In the genomic region with DNA sequence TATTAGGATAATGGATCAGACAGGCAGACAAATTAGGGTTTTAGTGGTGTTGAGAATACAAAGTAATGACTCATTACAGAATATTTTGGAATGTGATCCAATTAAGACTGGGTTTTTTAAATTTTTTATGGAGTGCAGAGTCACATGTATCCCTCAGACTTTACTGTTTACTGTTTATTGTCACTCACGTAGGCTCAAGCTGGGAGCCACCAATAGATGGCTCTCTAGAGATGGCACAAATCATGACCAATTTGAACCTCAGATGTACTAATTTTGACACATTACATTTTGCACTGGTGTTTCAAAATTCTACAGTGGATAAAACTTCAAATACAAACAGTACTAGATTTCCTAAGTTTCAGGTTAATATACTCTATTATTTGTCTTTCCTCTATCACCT, we compare ENCODE assay signal across 21 cellular contexts. TPM values are rescaled to one million over a fixed set of nuclear protein-coding genes. Genes with fewer than 3 reads are reported as not detected.
DNase-seq lines count a peak whose midpoint lies in the region; ATAC-seq, FAIRE-seq and TF ChIP-seq lines count a peak whose summit lies in the region.
"Had no signal": no experiment of that assay in that cellular context is flagged by ENCODE, and none has a peak within 500 bp of the region (broad histone marks: within the 10 kb centered on the region; RNA-seq: fewer than 3 reads in every experiment).

No MANE protein-coding gene starts in this region.

- no peak overlapping the region for H3K4me3 Mint-ChIP-seq in endodermal cell
- H3K4me3 Mint-ChIP-seq: CD8-positive, alpha-beta T cell had no signal

- no peak overlapping the region for H3K9ac ChIP-seq in HepG2 (ENCODE audit: insufficient read depth, low read depth, low read length)
- no peak overlapping the region for H3K9ac ChIP-seq in endodermal cell (ENCODE audit: extremely low read depth, low read length, poor library complexity, severe bottlenecking)

- intact Hi-C loops in right lobe of liver (cut with DNase I) = no loop called here
- intact Hi-C loops in HepG2 (cut with micrococcal nuclease; ENCODE audit: unreplicated experiment) = no loop called here
- intact Hi-C loops in Panc1 (cut with micrococcal nuclease; ENCODE audit: unreplicated experiment) = no loop called here

- H3K27ac ChIP-seq in right lobe of liver (no peak overlapping the region), HepG2 (ENCODE audit: extremely low read length, insufficient read depth, low read length) (no peak overlapping the region), Panc1 (ENCODE audit: low read length) (no peak overlapping the region), endodermal cell (ENCODE audit: low read depth, low read length) (no peak overlapping the region)

- H3K9me3 Mint-ChIP-seq in endodermal cell = no peaks in the 10 kb centered on the region
- H3K9me3 Mint-ChIP-seq: CD8-positive, alpha-beta T cell had no signal

- H3K4me2 ChIP-seq in HepG2 (ENCODE audit: low read depth, low read length) = no peak overlapping the region

- peak in 3 of 4 donors; percentile 17 to 29 (median 23) for TF ChIP-seq CTCF in right lobe of liver (IDR thresholded peaks at IDR 0.05)
- TF ChIP-seq CTCF in HepG2 (CRISPR knock-in tag; IDR thresholded peaks at IDR 0.05) = no peak
- peak; percentile 26; the same call in 1 of the 2 replicates for TF ChIP-seq CTCF in LNCaP clone FGC (IDR thresholded peaks at IDR 0.05; ENCODE audit: control insufficient read depth, extremely low read depth, insufficient read depth)
- TF ChIP-seq CTCF in Panc1 (IDR thresholded peaks at IDR 0.05) = peak; percentile 12; the same call in 1 of the 2 replicates
- TF ChIP-seq CTCF in endodermal cell (conservative IDR thresholded peaks at IDR 0.05) = no peak

- H3K36me3 Mint-ChIP-seq in endodermal cell (ENCODE audit: low read depth) = no peaks in the 10 kb centered on the region
- H3K36me3 Mint-ChIP-seq: CD8-positive, alpha-beta T cell had no signal

- no peak for FAIRE-seq in HepG2 (lab: Jason Lieb, UNC)
- FAIRE-seq: GM19239, K562 had no signal

- no peak overlapping the region for H3K27ac Mint-ChIP-seq in endodermal cell
- H3K27ac Mint-ChIP-seq: CD8-positive, alpha-beta T cell had no signal

- H3K4me1 ChIP-seq in right lobe of liver = no peaks in the 10 kb centered on the region
- no peaks in the 10 kb centered on the region for H3K4me1 ChIP-seq in HepG2 (ENCODE audit: insufficient read depth, low read length)
- H3K4me1 ChIP-seq in Panc1 (ENCODE audit: control insufficient read depth, insufficient read depth, low read length) = no peaks in the 10 kb centered on the region
- H3K4me1 ChIP-seq in endodermal cell (ENCODE audit: control insufficient read depth, insufficient read depth, low read length) = no peaks in the 10 kb centered on the region

- WGBS in right lobe of liver (ENCODE audit: insufficient coverage, low coverage, low lambda C conversion rate, missing lambda C conversion rate) = 14% methylated on average over 1 of the region's 1 CpG
- 0% methylated on average over 1 of the region's 1 CpG for WGBS in HepG2 (ENCODE audit: low lambda C conversion rate)
- 0 to 19% methylated on average over 1 of the region's 1 CpG for WGBS in endodermal cell (ENCODE audit: insufficient coverage in 1 of 2, insufficient read length in 1 of 2), 2 experiments

- DNase-seq in right lobe of liver (no peak), HepG2 (ENCODE audit: low spot score) (no peak), LNCaP clone FGC (ENCODE audit: low read depth) (no peak), Panc1 (ENCODE audit: low read depth, low spot score) (no peak), endodermal cell (no peak), ACHN (no peak)
- no peak for DNase-seq in activated CD4-positive, alpha-beta T cell treated with anti-CD3 and anti-CD28 coated beads for 4 hours
- DNase-seq: 8988T; CD8-positive, alpha-beta T cell; GOT3; NCI-H1048; NCI-H1436; NCI-H1930; NCI-H446; NCI-H69; OCI-M1 had no signal

- BruUV-seq in HepG2 (replicated peaks; lab: Mats Ljungman, UMichigan) = no TSS peak
- BruUV-seq in Panc1 (replicated peaks; lab: Mats Ljungman, UMichigan) = no TSS peak

- peaks cover 1% of the 10 kb centered on the region for H3K4me1 Mint-ChIP-seq in endodermal cell

- TF ChIP-seq EP300 in HepG2 (IDR thresholded peaks at IDR 0.05; ENCODE audit: low read depth in 2 of 2, low read length in 2 of 2) (no peak), HepG2 (CRISPR knock-in tag; IDR thresholded peaks at IDR 0.05; ENCODE audit: borderline replicate concordance) (no peak)

- H3K79me2 ChIP-seq in HepG2 (ENCODE audit: insufficient read depth, low read length) = no peaks in the 10 kb centered on the region

- H3K9me3 ChIP-seq in right lobe of liver = no peaks in the 10 kb centered on the region
- no peaks in the 10 kb centered on the region for H3K9me3 ChIP-seq in HepG2 (ENCODE audit: low read length)
- no peaks in the 10 kb centered on the region for H3K9me3 ChIP-seq in Panc1 (ENCODE audit: control insufficient read depth, insufficient read depth, low read depth, low read length)
- no peaks in the 10 kb centered on the region for H3K9me3 ChIP-seq in endodermal cell (ENCODE audit: control insufficient read depth, low read length)

- no peaks in the 10 kb centered on the region for H3K27me3 Mint-ChIP-seq in endodermal cell (ENCODE audit: insufficient read depth)

- in situ Hi-C loops in HepG2 (cut with HindIII; ENCODE audit: extremely low pct_ligation_motif_present, low pct_unique_long_range_greater_than_20kb) = loop anchor here (5.0 to 25.0 kb wide), 2 partner anchors 296 to 884 kb away; no protein-coding TSS in a partner anchor
- in situ Hi-C loops in Panc1 (cut with HindIII; ENCODE audit: low pct_unique_long_range_greater_than_20kb, low sequenced_read_pairs) = no loop called here
- in situ Hi-C loops in ACHN (cut with HindIII; ENCODE audit: low pct_ligation_motif_present, low pct_unique_long_range_greater_than_20kb, low sequenced_read_pairs) = no loop called here

- no peak overlapping the region for H2AFZ ChIP-seq in HepG2 (ENCODE audit: low read length)

- H3K36me3 ChIP-seq in right lobe of liver (no peaks in the 10 kb centered on the region), HepG2 (replicated peaks in 1 of 2; ENCODE audit: control insufficient read depth in 1 of 2, insufficient read depth in 2 of 2, low read length in 2 of 2) (no peaks in the 10 kb centered on the region), Panc1 (ENCODE audit: control insufficient read depth, insufficient read depth, low read length) (no peaks in the 10 kb centered on the region), endodermal cell (ENCODE audit: control insufficient read depth, insufficient read depth, low read length) (no peaks in the 10 kb centered on the region)

- POLR2A ChIA-PET in HepG2 (lab: Yijun Ruan, JAX) = no interaction called here
- POLR2A ChIA-PET in Panc1 (lab: Charles Lee) = no interaction called here

- ATAC-seq in right lobe of liver (peak in 2 of 4 donors; percentile 49 to 51), HepG2 (no peak), Panc1 (no peak), GM21423 (IDR thresholded peaks at IDR 0.05; ENCODE audit: unreplicated experiment) (no peak)
- ATAC-seq: CD8-positive, alpha-beta T cell; HCT116; K562 had no signal

- CTCF ChIA-PET in HepG2 (lab: Yijun Ruan, JAX; ENCODE audit: low intra/inter-chr PET ratio, low total read pairs) = no interaction called here
- CTCF ChIA-PET in Panc1 (lab: Charles Lee) = no interaction called here

- no peak for TF ChIP-seq POLR2A in right lobe of liver (IDR thresholded peaks at IDR 0.05)
- TF ChIP-seq POLR2A in HepG2 (IDR thresholded peaks at IDR 0.05; ENCODE audit: insufficient read depth in 1 of 2, low read depth in 2 of 2, low read length in 2 of 2) = no peak

- H3K27me3 ChIP-seq in right lobe of liver (no peaks in the 10 kb centered on the region), HepG2 (ENCODE audit: control insufficient read depth in 1 of 2, insufficient read depth in 2 of 2, low read length in 2 of 2) (no peaks in the 10 kb centered on the region), Panc1 (ENCODE audit: control insufficient read depth, insufficient read depth, low read length) (no peaks in the 10 kb centered on the region), endodermal cell (ENCODE audit: control insufficient read depth, insufficient read depth, low read length, poor library complexity, severe bottlenecking) (no peaks in the 10 kb centered on the region)

- no peak for TF ChIP-seq RAD21 in HepG2 (CRISPR knock-in tag; IDR thresholded peaks at IDR 0.05)

- H4K20me1 ChIP-seq in HepG2 (ENCODE audit: insufficient read depth, low read length) = no peaks in the 10 kb centered on the region

- H3K4me3 ChIP-seq in right lobe of liver (no peak overlapping the region), HepG2 (replicated peaks in 1 of 3; ENCODE audit: insufficient read depth in 1 of 3, low read depth in 2 of 3, low read length in 3 of 3) (no peak overlapping the region), LNCaP clone FGC (ENCODE audit: low read depth, low read length) (no peak overlapping the region), Panc1 (ENCODE audit: low read depth in 2 of 2, low read length in 2 of 2) (no peak overlapping the region), endodermal cell (ENCODE audit: low read length) (no peak overlapping the region)
- H3K4me3 ChIP-seq: K562 had no signal

RNA-seq across cellular contexts. Expression of a gene that starts 53.6 kb away (rescaled TPM):
- total RNA-seq in right lobe of liver (1 to 10 TPM in 4 of 6 experiments, under 1 TPM in 2; 0.71 to 2.6 (median 1.4) TPM), HepG2 (2016; rRNA removed; fragmentation: Illumina TruSeq; extraction: Trizol) (0.44 and 0.48 TPM in 2 replicates), Panc1 (2021; ENCODE audit: unreplicated experiment) (not detected), endodermal cell (not detected)
- total RNA-seq in HepG2 (2016; cell fraction: cytosol; rRNA removed; fragmentation: Illumina TruSeq; extraction: Trizol; ENCODE audit: low read depth) = 0.10 TPM in 1 of 2 replicates, not detected in the other
- total RNA-seq in HepG2 (2016; cell fraction: insoluble cytoplasmic fraction; rRNA removed; fragmentation: Illumina TruSeq; extraction: Trizol) = 0.41 and 0.71 TPM in 2 replicates
- 0.21 and 0.22 TPM in 2 replicates for total RNA-seq in HepG2 (2016; cell fraction: membrane; rRNA removed; fragmentation: Illumina TruSeq; extraction: Trizol)
- 0.56 and 0.63 TPM in 2 replicates for total RNA-seq in HepG2 (2016; cell fraction: nucleus; rRNA removed; fragmentation: Illumina TruSeq; extraction: Trizol)
- polyA plus RNA-seq in HepG2 (2011; rRNA removed) = 0.17 and 0.18 TPM in 2 replicates
- 0.09 and 0.24 TPM in 2 replicates for polyA plus RNA-seq in HepG2 (2011; cell fraction: cytosol; rRNA removed)
- 0.08 and 0.12 TPM in 2 replicates for polyA plus RNA-seq in HepG2 (2011; cell fraction: nucleus; rRNA removed)
- 0.16 and 0.17 TPM in 2 replicates for polyA plus RNA-seq in HepG2 (2012)
- 0.03 TPM in 2 replicates for polyA plus RNA-seq in HepG2 (2016; cell fraction: cytosol; fragmentation: Illumina TruSeq; extraction: Trizol; ENCODE audit: low read depth)
- polyA plus RNA-seq in HepG2 (2016; cell fraction: insoluble cytoplasmic fraction; fragmentation: Illumina TruSeq; extraction: Trizol; ENCODE audit: low read depth) = 0.32 and 0.35 TPM in 2 replicates
- 0.07 and 0.09 TPM in 2 replicates for polyA plus RNA-seq in HepG2 (2016; cell fraction: membrane; fragmentation: Illumina TruSeq; extraction: Trizol; ENCODE audit: low read depth)
- polyA plus RNA-seq in HepG2 (2016; cell fraction: nucleus; fragmentation: Illumina TruSeq; extraction: Trizol; ENCODE audit: insufficient read depth, low read depth) = 0.41 and 0.47 TPM in 2 replicates
- 0.02 and 0.10 TPM in 2 replicates for polyA minus RNA-seq in HepG2 (2011; rRNA and poly(A)+ RNA removed; ENCODE audit: low replicate concordance)
- 0.35 and 0.40 TPM in 2 replicates for polyA minus RNA-seq in HepG2 (2011; cell fraction: cytosol; rRNA and poly(A)+ RNA removed)
- 0.26 and 0.37 TPM in 2 replicates for polyA minus RNA-seq in HepG2 (2011; cell fraction: nucleus; rRNA and poly(A)+ RNA removed)
- polyA plus RNA-seq in Panc1 (2012; ENCODE audit: insufficient read length) = not detected
- 1.8 TPM for polyA plus RNA-seq in endodermal cell (2013, experiment 1 of 2)
- 2.0 TPM for polyA plus RNA-seq in endodermal cell (2013, experiment 2 of 2)
- total RNA-seq: CD8-positive, alpha-beta T cell; T-helper 1 cell treated with Interleukin-12 subunit alpha and Interleukin-12 subunit beta and Interleukin-4 antibody, amounts not matched to agents 30 ng/mL and 1 ng/mL, for 36 hours had no signal

Comparison
In these comparisons a context has a peak if more than half of its experiments do, and no peak if none do; other contexts are left out.
1. CTCF ChIP-seq: peak in right lobe of liver (3 of 4), LNCaP clone FGC (single experiment) and Panc1 (single experiment); none in HepG2 (single experiment) and endodermal cell (single experiment).